Comparison of ENCODE assay signal across 22 cellular contexts in genomic region chr14:105213396-105213795, GRCh38.
"Had no signal": no experiment of that assay in that cellular context is flagged by ENCODE, and none has a peak within 500 bp of the region (broad histone marks: within the 10 kb centered on the region; RNA-seq: fewer than 3 reads in every experiment).

No MANE protein-coding gene starts in this region.

- H3K4me1 Mint-ChIP-seq: activated CD4-positive, alpha-beta T cell treated with anti-CD3 and anti-CD28 coated beads for 36 hours; activated CD8-positive, alpha-beta memory T cell treated with anti-CD3 and anti-CD28 coated beads, Interleukin-2, amount 10 ng/mL, durations not matched to agents 7 days and 5 days had no signal

- H3K4me3 Mint-ChIP-seq: activated CD4-positive, alpha-beta memory T cell treated with anti-CD3 and anti-CD28 coated beads for 36 hours; activated CD4-positive, alpha-beta T cell treated with anti-CD3 and anti-CD28 coated beads for 36 hours; activated CD8-positive, alpha-beta memory T cell treated with anti-CD3 and anti-CD28 coated beads, Interleukin-2, amount 10 ng/mL, durations not matched to agents 7 days and 5 days; activated naive CD4-positive, alpha-beta T cell treated with anti-CD3 and anti-CD28 coated beads for 36 hours; activated T-helper 17 cell treated with anti-CD3 and anti-CD28 coated beads, Interleukin-2, amount 50 U/mL, for 72 hours; stimulated activated memory B cell treated with anti-CD40 and anti-IgM and Interleukin-4, amounts not matched to agents 10 μg/mL and 1 μg/mL and 100 μg/mL, for 72 hours; type B pancreatic cell had no signal

- H3K27me3 ChIP-seq: body of pancreas, neutrophil, pancreas, spleen, testis had no signal

- H3K4me1 ChIP-seq: body of pancreas, pancreas, testis had no signal

- H3K36me3 Mint-ChIP-seq: activated CD4-positive, alpha-beta memory T cell treated with anti-CD3 and anti-CD28 coated beads for 36 hours had no signal

- ATAC-seq: activated CD4-positive, alpha-beta T cell treated with anti-CD3 and anti-CD28 coated beads for 36 hours; activated CD8-positive, alpha-beta memory T cell treated with anti-CD3 and anti-CD28 coated beads, Interleukin-2, amount 10 ng/mL, durations not matched to agents 7 days and 5 days; activated T-helper 17 cell treated with anti-CD3 and anti-CD28 coated beads, Interleukin-2, amount 50 U/mL, for 72 hours; body of pancreas; lower lobe of right lung; pancreas; sciatic nerve; stimulated activated memory B cell treated with anti-CD40 and anti-IgM and Interleukin-4, amounts not matched to agents 10 μg/mL and 1 μg/mL and 100 μg/mL, for 72 hours had no signal

- H3K27me3 Mint-ChIP-seq: activated CD4-positive, alpha-beta memory T cell treated with anti-CD3 and anti-CD28 coated beads for 36 hours; activated CD4-positive, alpha-beta T cell treated with anti-CD3 and anti-CD28 coated beads for 36 hours; activated CD8-positive, alpha-beta memory T cell treated with anti-CD3 and anti-CD28 coated beads, Interleukin-2, amount 10 ng/mL, durations not matched to agents 7 days and 5 days; activated T-helper 17 cell treated with anti-CD3 and anti-CD28 coated beads, Interleukin-2, amount 50 U/mL, for 72 hours; stimulated activated memory B cell treated with anti-CD40 and anti-IgM and Interleukin-4, amounts not matched to agents 10 μg/mL and 1 μg/mL and 100 μg/mL, for 72 hours; type B pancreatic cell had no signal

- H3K9me3 ChIP-seq: body of pancreas, lower lobe of right lung, neutrophil, pancreas, spleen, testis had no signal

- H3K27ac Mint-ChIP-seq: activated CD4-positive, alpha-beta memory T cell treated with anti-CD3 and anti-CD28 coated beads for 36 hours; activated CD4-positive, alpha-beta T cell treated with anti-CD3 and anti-CD28 coated beads for 36 hours; activated CD8-positive, alpha-beta memory T cell treated with anti-CD3 and anti-CD28 coated beads, Interleukin-2, amount 10 ng/mL, durations not matched to agents 7 days and 5 days; activated naive CD4-positive, alpha-beta T cell treated with anti-CD3 and anti-CD28 coated beads for 36 hours; activated T-helper 17 cell treated with anti-CD3 and anti-CD28 coated beads, Interleukin-2, amount 50 U/mL, for 72 hours; stimulated activated memory B cell treated with anti-CD40 and anti-IgM and Interleukin-4, amounts not matched to agents 10 μg/mL and 1 μg/mL and 100 μg/mL, for 72 hours; type B pancreatic cell had no signal

- H3K9me3 Mint-ChIP-seq: activated CD4-positive, alpha-beta memory T cell treated with anti-CD3 and anti-CD28 coated beads for 36 hours; activated naive CD4-positive, alpha-beta T cell treated with anti-CD3 and anti-CD28 coated beads for 36 hours; activated T-helper 17 cell treated with anti-CD3 and anti-CD28 coated beads, Interleukin-2, amount 50 U/mL, for 72 hours; stimulated activated memory B cell treated with anti-CD40 and anti-IgM and Interleukin-4, amounts not matched to agents 10 μg/mL and 1 μg/mL and 100 μg/mL, for 72 hours; type B pancreatic cell had no signal

- DNase-seq: activated CD4-positive, alpha-beta memory T cell treated with anti-CD3 and anti-CD28 coated beads for 36 hours; activated CD4-positive, alpha-beta T cell treated with anti-CD3 and anti-CD28 coated beads for 36 hours; activated CD8-positive, alpha-beta memory T cell treated with anti-CD3 and anti-CD28 coated beads, Interleukin-2, amount 10 ng/mL, durations not matched to agents 7 days and 5 days; activated naive CD4-positive, alpha-beta T cell treated with anti-CD3 and anti-CD28 coated beads for 36 hours; body of pancreas; caudate nucleus; erythroblast; foreskin melanocyte; head of caudate nucleus; lower lobe of right lung; spleen; stimulated activated CD4-positive, alpha-beta T cell treated with anti-CD3 and anti-CD28 coated beads, Interleukin-4, amount 100 ng/mL, for 4 hours; SW 1271; T-helper 2 cell; testis had no signal

- H3K4me3 ChIP-seq: body of pancreas, lower lobe of right lung, pancreas, spleen, testis had no signal

- H3K27ac ChIP-seq: body of pancreas, lower lobe of right lung, neutrophil, pancreas, testis, VCaP had no signal
